Comparison of ENCODE assay signal across 8 cellular contexts in genomic region chr7:21355406-21355874, GRCh38.
A peak's percentile ranks its signal among the peaks of the same experiment; 100 is the strongest.
DNase-seq lines count a peak whose midpoint lies in the region; ATAC-seq and TF ChIP-seq lines count a peak whose summit lies in the region.

No MANE protein-coding gene starts in this region.

- H3K4me1 ChIP-seq in gastroesophageal sphincter = no peaks in the 10 kb centered on the region

- no peaks in the 10 kb centered on the region for H3K9me3 ChIP-seq in gastroesophageal sphincter

- TF ChIP-seq POLR2A in gastroesophageal sphincter (IDR thresholded peaks at IDR 0.05) = no peak

- H3K27me3 Mint-ChIP-seq in activated CD4-positive, alpha-beta T cell treated with anti-CD3 and anti-CD28 coated beads, Interleukin-2, amount 10 ng/mL, durations not matched to agents 24 days and 14 days = no peaks in the 10 kb centered on the region

- no peaks in the 10 kb centered on the region for H3K36me3 ChIP-seq in gastroesophageal sphincter

- peaks cover 7% of the 10 kb centered on the region for H3K36me3 Mint-ChIP-seq in activated CD4-positive, alpha-beta T cell treated with anti-CD3 and anti-CD28 coated beads, Interleukin-2, amount 10 ng/mL, durations not matched to agents 24 days and 14 days (ENCODE audit: low read depth)

- H3K27me3 ChIP-seq in gastroesophageal sphincter = no peaks in the 10 kb centered on the region

- H3K27ac Mint-ChIP-seq in activated CD4-positive, alpha-beta T cell treated with anti-CD3 and anti-CD28 coated beads, Interleukin-2, amount 10 ng/mL, durations not matched to agents 24 days and 14 days = peak overlapping the region; percentile 97

- H3K27ac ChIP-seq in gastroesophageal sphincter = no peak overlapping the region

- peaks cover 9% of the 10 kb centered on the region for H3K9me3 Mint-ChIP-seq in activated CD4-positive, alpha-beta T cell treated with anti-CD3 and anti-CD28 coated beads, Interleukin-2, amount 10 ng/mL, durations not matched to agents 24 days and 14 days

- intact Hi-C loops in activated CD4-positive, alpha-beta T cell treated with anti-CD3 and anti-CD28 coated beads, Interleukin-2, amount 10 ng/mL, durations not matched to agents 24 days and 14 days (cut with micrococcal nuclease) = loop anchor here (1.0 to 2.0 kb wide), 5 partner anchors 9 to 584 kb away; no protein-coding TSS in a partner anchor

- H3K4me3 Mint-ChIP-seq in activated CD4-positive, alpha-beta T cell treated with anti-CD3 and anti-CD28 coated beads, Interleukin-2, amount 10 ng/mL, durations not matched to agents 24 days and 14 days = peak overlapping the region; percentile 77

- DNase-seq in AML-193 (lab: John Stamatoyannopoulos, UW) = peak; percentile 76 to 77
- DNase-seq in activated CD4-positive, alpha-beta T cell treated with anti-CD3 and anti-CD28 coated beads, Interleukin-2, amount 10 ng/mL, durations not matched to agents 24 days and 14 days = peak; percentile 90
- peak; percentile 61 for DNase-seq in stimulated activated CD4-positive, alpha-beta T cell treated with anti-CD3 and anti-CD28 coated beads, Interleukin-1b, Interleukin-23, amount 100 ng/mL, for 48 hours
- DNase-seq in NCI-H2107 treated with DMSO at 0.1 percent for 48 hours (lab: John Stamatoyannopoulos, UW; ENCODE audit: unreplicated experiment) = no peak
- no peak for DNase-seq in NCI-H2029 treated with DMSO at 0.1 percent for 48 hours (lab: John Stamatoyannopoulos, UW)

- H3K4me3 ChIP-seq in gastroesophageal sphincter = no peak overlapping the region

- no peak for TF ChIP-seq CTCF in gastroesophageal sphincter (IDR thresholded peaks at IDR 0.05)

- ATAC-seq in GM19351 (IDR thresholded peaks at IDR 0.05; ENCODE audit: unreplicated experiment) (peak; percentile 75), HG03378 (IDR thresholded peaks at IDR 0.05; ENCODE audit: unreplicated experiment) (peak; percentile 86), gastroesophageal sphincter (no peak)

- H3K4me1 Mint-ChIP-seq in activated CD4-positive, alpha-beta T cell treated with anti-CD3 and anti-CD28 coated beads, Interleukin-2, amount 10 ng/mL, durations not matched to agents 24 days and 14 days = peaks cover 76% of the 10 kb centered on the region

- WGBS in gastroesophageal sphincter (ENCODE audit: low coverage in 1 of 2), 2 donors = 48 to 51% methylated on average over 2 of the region's 2 CpGs

- no peak for TF ChIP-seq EP300 in gastroesophageal sphincter (IDR thresholded peaks at IDR 0.05)

Comparison
In these comparisons a context has a peak if more than half of its experiments do, and no peak if none do; other contexts are left out.
1. DNase-seq: peak in AML-193 (2 of 2), activated CD4-positive, alpha-beta T cell treated with anti-CD3 and anti-CD28 coated beads, Interleukin-2, amount 10 ng/mL, durations not matched to agents 24 days and 14 days (single experiment) and stimulated activated CD4-positive, alpha-beta T cell treated with anti-CD3 and anti-CD28 coated beads, Interleukin-1b, Interleukin-23, amount 100 ng/mL, for 48 hours (single experiment); none in NCI-H2107 treated with DMSO at 0.1 percent for 48 hours (single experiment) and NCI-H2029 treated with DMSO at 0.1 percent for 48 hours (single experiment).